Comparison of ENCODE assay signal across 12 cellular contexts in genomic region chr3:123636431-123636841, GRCh38. TPM values are rescaled to one million over a fixed set of nuclear protein-coding genes. Genes with fewer than 3 reads are reported as not detected.
DNase-seq lines count a peak whose midpoint lies in the region; ATAC-seq and TF ChIP-seq lines count a peak whose summit lies in the region.
"Had no signal": no experiment of that assay in that cellular context is flagged by ENCODE, and none has a peak within 500 bp of the region (broad histone marks: within the 10 kb centered on the region; RNA-seq: fewer than 3 reads in every experiment).

No MANE protein-coding gene starts in this region.

- peak; percentile 89 for DNase-seq in NCI-H146 (lab: John Stamatoyannopoulos, UW)
- peak; percentile 29 for DNase-seq in OCI-M1 (lab: John Stamatoyannopoulos, UW)
- DNase-seq in iPS-NIHi7 (ENCODE audit: extremely low spot score), result peak; percentile 90
- DNase-seq in spleen, result no peak
- no peak for DNase-seq in tibial nerve (ENCODE audit: low spot score in 2 of 2)
- DNase-seq in T-helper 17 cell, result no peak
- DNase-seq in CD8-positive, alpha-beta memory T cell, result no peak
- no peak for DNase-seq in left lung
- DNase-seq: adrenal gland; effector memory CD8-positive, alpha-beta T cell had no signal

- H3K36me3 ChIP-seq in spleen (peaks cover 0 to 68% (median 0%) of the 10 kb centered on the region in 6 donors), tibial nerve (peaks cover 0 to 21% (median 0%) of the 10 kb centered on the region in 3 donors), left lung (peaks cover 0 to 8% of the 10 kb centered on the region in 2 donors)
- no peaks in the 10 kb centered on the region for H3K36me3 ChIP-seq in CD8-positive, alpha-beta memory T cell (ENCODE audit: insufficient read depth, low read length)
- H3K36me3 ChIP-seq: adrenal gland had no signal

- TF ChIP-seq EP300 in tibial nerve (IDR thresholded peaks at IDR 0.05), result no peak

- CTCF ChIA-PET in CD8-positive, alpha-beta memory T cell (lab: Charles Lee), result no interaction called here

- no peak overlapping the region for H3K4me3 Mint-ChIP-seq in T-helper 17 cell
- no peak overlapping the region for H3K4me3 Mint-ChIP-seq in CD8-positive, alpha-beta memory T cell
- H3K4me3 Mint-ChIP-seq: effector memory CD8-positive, alpha-beta T cell; natural killer cell treated with Interleukin-12 subunit alpha and Interleukin-12 subunit beta and Interleukin-15 and Interleukin-18, amount 100 ng/mL, for 72 hours; stimulated activated memory B cell treated with anti-CD40 and anti-IgM and Interleukin-4, amounts not matched to agents 10 μg/mL and 1 μg/mL and 100 μg/mL, for 72 hours had no signal

- intact Hi-C loops in spleen (cut with DNase I; ENCODE audit: low total_unique reads) (no loop called here), left lung (cut with DNase I) (no loop called here)

- H3K27me3 ChIP-seq in spleen (replicated peaks in 1 of 7) (no peaks in the 10 kb centered on the region), tibial nerve (no peaks in the 10 kb centered on the region), left lung (no peaks in the 10 kb centered on the region)
- H3K27me3 ChIP-seq in CD8-positive, alpha-beta memory T cell (ENCODE audit: insufficient read depth, low read length, poor library complexity, severe bottlenecking), result no peaks in the 10 kb centered on the region
- H3K27me3 ChIP-seq: adrenal gland had no signal

- TF ChIP-seq POLR2A in spleen (IDR thresholded peaks at IDR 0.05) (no peak), tibial nerve (IDR thresholded peaks at IDR 0.05) (no peak)

- H3K27ac ChIP-seq in spleen, result peak overlapping the region in 5 of 8 donors; percentile 24 to 45 (median 38)
- H3K27ac ChIP-seq in tibial nerve, result no peak overlapping the region
- no peak overlapping the region for H3K27ac ChIP-seq in CD8-positive, alpha-beta memory T cell (ENCODE audit: low read depth, low read length)
- H3K27ac ChIP-seq in left lung, result peak overlapping the region in 1 of 2 donors; percentile 19

- H3K4me3 ChIP-seq in spleen, result no peak overlapping the region
- no peak overlapping the region for H3K4me3 ChIP-seq in tibial nerve
- H3K4me3 ChIP-seq in CD8-positive, alpha-beta memory T cell (ENCODE audit: low read length), result no peak overlapping the region
- H3K4me3 ChIP-seq in left lung, result no peak overlapping the region
- H3K4me3 ChIP-seq: adrenal gland had no signal

- POLR2A ChIA-PET in CD8-positive, alpha-beta memory T cell (lab: Charles Lee), result no interaction called here

- no peak for TF ChIP-seq CTCF in spleen (IDR thresholded peaks at IDR 0.05 in 8 of 11, conservative IDR thresholded peaks at IDR 0.05 in 3 of 11)
- no peak for TF ChIP-seq CTCF in tibial nerve (IDR thresholded peaks at IDR 0.05)
- no peak for TF ChIP-seq CTCF in left lung (IDR thresholded peaks at IDR 0.05)

- peaks cover 5% of the 10 kb centered on the region for H3K27me3 Mint-ChIP-seq in T-helper 17 cell
- H3K27me3 Mint-ChIP-seq in CD8-positive, alpha-beta memory T cell, result peaks cover 3 to 5% of the 10 kb centered on the region in 2 donors
- H3K27me3 Mint-ChIP-seq: natural killer cell treated with Interleukin-12 subunit alpha and Interleukin-12 subunit beta and Interleukin-15 and Interleukin-18, amount 100 ng/mL, for 72 hours; stimulated activated memory B cell treated with anti-CD40 and anti-IgM and Interleukin-4, amounts not matched to agents 10 μg/mL and 1 μg/mL and 100 μg/mL, for 72 hours had no signal

- H3K27ac Mint-ChIP-seq in T-helper 17 cell, result no peak overlapping the region
- no peak overlapping the region for H3K27ac Mint-ChIP-seq in CD8-positive, alpha-beta memory T cell
- H3K27ac Mint-ChIP-seq: effector memory CD8-positive, alpha-beta T cell; natural killer cell treated with Interleukin-12 subunit alpha and Interleukin-12 subunit beta and Interleukin-15 and Interleukin-18, amount 100 ng/mL, for 72 hours; stimulated activated memory B cell treated with anti-CD40 and anti-IgM and Interleukin-4, amounts not matched to agents 10 μg/mL and 1 μg/mL and 100 μg/mL, for 72 hours had no signal

- no peaks in the 10 kb centered on the region for H3K4me1 Mint-ChIP-seq in T-helper 17 cell
- H3K4me1 Mint-ChIP-seq in CD8-positive, alpha-beta memory T cell, result no peaks in the 10 kb centered on the region
- H3K4me1 Mint-ChIP-seq: stimulated activated memory B cell treated with anti-CD40 and anti-IgM and Interleukin-4, amounts not matched to agents 10 μg/mL and 1 μg/mL and 100 μg/mL, for 72 hours had no signal

- ATAC-seq in T-helper 17 cell (no peak), left lung (no peak)
- ATAC-seq: effector memory CD8-positive, alpha-beta T cell; natural killer cell treated with Interleukin-12 subunit alpha and Interleukin-12 subunit beta and Interleukin-15 and Interleukin-18, amount 100 ng/mL, for 72 hours; stimulated activated memory B cell treated with anti-CD40 and anti-IgM and Interleukin-4, amounts not matched to agents 10 μg/mL and 1 μg/mL and 100 μg/mL, for 72 hours had no signal

- peaks cover 3% of the 10 kb centered on the region for H3K36me3 Mint-ChIP-seq in T-helper 17 cell (ENCODE audit: low read depth)
- peaks cover 0 to 11% (median 6%) of the 10 kb centered on the region in 3 donors for H3K36me3 Mint-ChIP-seq in CD8-positive, alpha-beta memory T cell
- H3K36me3 Mint-ChIP-seq: natural killer cell treated with Interleukin-12 subunit alpha and Interleukin-12 subunit beta and Interleukin-15 and Interleukin-18, amount 100 ng/mL, for 72 hours had no signal

- 78 to 91% (median 82%) methylated on average over 5 to 8 of the region's 8 CpGs for WGBS in spleen, 5 donors
- 59 to 67% methylated on average over 8 of the region's 8 CpGs for WGBS in tibial nerve, 2 donors

- H3K9me3 ChIP-seq in spleen, result no peaks in the 10 kb centered on the region
- H3K9me3 ChIP-seq in tibial nerve, result no peaks in the 10 kb centered on the region
- no peaks in the 10 kb centered on the region for H3K9me3 ChIP-seq in T-helper 17 cell (ENCODE audit: control insufficient read depth, low read length, poor library complexity, severe bottlenecking)
- H3K9me3 ChIP-seq in CD8-positive, alpha-beta memory T cell (ENCODE audit: low read length), result no peaks in the 10 kb centered on the region
- H3K9me3 ChIP-seq in left lung, result no peaks in the 10 kb centered on the region
- H3K9me3 ChIP-seq: adrenal gland had no signal

- H3K4me1 ChIP-seq in spleen, result peaks cover 0 to 71% (median 9%) of the 10 kb centered on the region in 6 donors
- H3K4me1 ChIP-seq in tibial nerve, result peaks cover 0 to 46% (median 2%) of the 10 kb centered on the region in 4 donors
- no peaks in the 10 kb centered on the region for H3K4me1 ChIP-seq in CD8-positive, alpha-beta memory T cell (ENCODE audit: insufficient read depth, low read length)
- peaks cover 13% of the 10 kb centered on the region in 2 donors for H3K4me1 ChIP-seq in left lung

- no peaks in the 10 kb centered on the region for H3K9me3 Mint-ChIP-seq in CD8-positive, alpha-beta memory T cell
- H3K9me3 Mint-ChIP-seq: effector memory CD8-positive, alpha-beta T cell; natural killer cell treated with Interleukin-12 subunit alpha and Interleukin-12 subunit beta and Interleukin-15 and Interleukin-18, amount 100 ng/mL, for 72 hours; stimulated activated memory B cell treated with anti-CD40 and anti-IgM and Interleukin-4, amounts not matched to agents 10 μg/mL and 1 μg/mL and 100 μg/mL, for 72 hours had no signal

RNA-seq across cellular contexts. Expression of gene HACD2, which starts 51.6 kb away (rescaled TPM):
- total RNA-seq in spleen (10 to 100 TPM; 16.6 to 26.6 (median 21.4) TPM), tibial nerve (10 to 100 TPM; 24.9 to 51.6 (median 36.0) TPM), T-helper 17 cell (10 to 100 TPM; 16.2 to 18.9 TPM), left lung (10 to 100 TPM; 59.8 to 60.9 TPM)
- polyA plus RNA-seq in spleen, result 10 to 100 TPM in 1 of 3 donors, 1 to 10 TPM in 2; 6.0 to 10.4 (median 9.6) TPM
- 10 to 100 TPM; 33.0 to 33.3 TPM for total RNA-seq in CD8-positive, alpha-beta memory T cell
- 25.9 TPM for polyA plus RNA-seq in CD8-positive, alpha-beta memory T cell

Comparison
In these comparisons a context has a peak if more than half of its experiments do, and no peak if none do; other contexts are left out.
1. DNase-seq: peak in NCI-H146 (single experiment), OCI-M1 (single experiment) and iPS-NIHi7 (single experiment); none in spleen (single experiment), tibial nerve (0 of 2), T-helper 17 cell (0 of 3), CD8-positive, alpha-beta memory T cell (0 of 5) and left lung (0 of 2).
2. H3K27ac ChIP-seq: peak in spleen (5 of 8); none in tibial nerve (0 of 4) and CD8-positive, alpha-beta memory T cell (single experiment).